ENCODE assay signal across 24 cellular contexts in genomic region chr1:60908159-60908558, GRCh38.
"Had no signal": no experiment of that assay in that cellular context is flagged by ENCODE, and none has a peak within 500 bp of the region (broad histone marks: within the 10 kb centered on the region; RNA-seq: fewer than 3 reads in every experiment).

No MANE protein-coding gene starts in this region.

- H3K36me3 ChIP-seq: adrenal gland had no signal

- H3K4me3 Mint-ChIP-seq: activated CD4-positive, alpha-beta T cell treated with anti-CD3 and anti-CD28 coated beads for 36 hours; activated CD8-positive, alpha-beta T cell treated with anti-CD3 and anti-CD28 coated beads for 36 hours; activated naive CD8-positive, alpha-beta T cell treated with anti-CD3 and anti-CD28 coated beads, Interleukin-2, amount 10 ng/mL, durations not matched to agents 7 days and 5 days; T-cell had no signal

- H3K27ac ChIP-seq: adrenal gland, VCaP had no signal

- FAIRE-seq: bronchial epithelial cell, RCC 7860 had no signal

- ATAC-seq: activated CD4-positive, alpha-beta T cell treated with anti-CD3 and anti-CD28 coated beads for 36 hours; activated CD8-positive, alpha-beta T cell treated with anti-CD3 and anti-CD28 coated beads for 36 hours; PC-3; T-cell had no signal

- H3K27me3 ChIP-seq: adrenal gland had no signal

- H3K27me3 Mint-ChIP-seq: activated CD4-positive, alpha-beta T cell treated with anti-CD3 and anti-CD28 coated beads for 36 hours; activated naive CD8-positive, alpha-beta T cell treated with anti-CD3 and anti-CD28 coated beads, Interleukin-2, amount 10 ng/mL, durations not matched to agents 7 days and 5 days had no signal

- H3K36me3 Mint-ChIP-seq: activated naive CD8-positive, alpha-beta T cell treated with anti-CD3 and anti-CD28 coated beads, Interleukin-2, amount 10 ng/mL, durations not matched to agents 7 days and 5 days; T-cell had no signal

- H3K4me3 ChIP-seq: adrenal gland had no signal

- H3K9me3 ChIP-seq: adrenal gland had no signal

- H3K4me1 Mint-ChIP-seq: activated CD4-positive, alpha-beta T cell treated with anti-CD3 and anti-CD28 coated beads for 36 hours; activated naive CD8-positive, alpha-beta T cell treated with anti-CD3 and anti-CD28 coated beads, Interleukin-2, amount 10 ng/mL, durations not matched to agents 7 days and 5 days; T-cell had no signal

- DNase-seq: activated CD4-positive, alpha-beta T cell treated with anti-CD3 and anti-CD28 coated beads for 36 hours; activated CD4-positive, CD25-positive, alpha-beta regulatory T cell; activated CD8-positive, alpha-beta memory T cell treated with anti-CD3 and anti-CD28 coated beads, Interleukin-2, amount 50 U/mL, for 4 hours; activated CD8-positive, alpha-beta T cell treated with anti-CD3 and anti-CD28 coated beads for 36 hours; activated naive CD4-positive, alpha-beta T cell treated with anti-CD3 and anti-CD28 coated beads, Interleukin-2, amount 50 U/mL, for 16 hours; activated naive CD8-positive, alpha-beta T cell treated with anti-CD3 and anti-CD28 coated beads, Interleukin-2, amount 10 ng/mL, durations not matched to agents 7 days and 5 days; activated T-cell treated with anti-CD3 and anti-CD28 coated beads, Interleukin-2, amount 50 U/mL, for 1 hour; adrenal gland; anterior cingulate cortex; central memory CD4-positive, alpha-beta T cell; Karpas-422; NCI-H1048; NCI-H146; NCI-H187 treated with DMSO at 0.1 percent for 48 hours; NCI-H2081 treated with DMSO at 0.1 percent for 48 hours; NCI-H446; NCI-H524; PC-3; SHP77 treated with DMSO at 0.1 percent for 48 hours; T-cell; T-helper 2 cell had no signal

- H3K27ac Mint-ChIP-seq: activated CD4-positive, alpha-beta T cell treated with anti-CD3 and anti-CD28 coated beads for 36 hours; activated CD8-positive, alpha-beta T cell treated with anti-CD3 and anti-CD28 coated beads for 36 hours; activated naive CD8-positive, alpha-beta T cell treated with anti-CD3 and anti-CD28 coated beads, Interleukin-2, amount 10 ng/mL, durations not matched to agents 7 days and 5 days; T-cell had no signal

- H3K9me3 Mint-ChIP-seq: activated CD8-positive, alpha-beta T cell treated with anti-CD3 and anti-CD28 coated beads for 36 hours; activated naive CD8-positive, alpha-beta T cell treated with anti-CD3 and anti-CD28 coated beads, Interleukin-2, amount 10 ng/mL, durations not matched to agents 7 days and 5 days; T-cell had no signal
